1 cellular context compared by ENCODE assay signal in genomic region chr5:68239485-68239884, GRCh38.
TF ChIP-seq lines count a peak whose summit lies in the region.

No MANE protein-coding gene starts in this region.

TF ChIP-seq in HepG2, 621 proteins besides CTCF, POLR2A, EP300 and RAD21 (continued from another document and continues in another):
- TF ChIP-seq ZBTB43 (CRISPR knock-in tag; conservative IDR thresholded peaks at IDR 0.05) (peak; percentile 67; the same call in 1 of the 2 replicates), ZNF780A (CRISPR knock-in tag; IDR thresholded peaks at IDR 0.05) (no peak), SP4 (CRISPR knock-in tag; IDR thresholded peaks at IDR 0.05) (0 out of 2 replicates have a peak, but pooled peaks have one; percentile 50), IKZF5 (CRISPR knock-in tag; IDR thresholded peaks at IDR 0.05) (peak; percentile 99), GMEB2 (CRISPR knock-in tag; IDR thresholded peaks at IDR 0.05; ENCODE audit: low read depth) (no peak), XRCC5 (optimal IDR thresholded peaks at IDR 0.05; ENCODE audit: low read length) (peak; percentile 82), ZEB1 (IDR thresholded peaks at IDR 0.05; ENCODE audit: insufficient replicate concordance, low read depth) (peak; percentile 75), ZNF644 (CRISPR knock-in tag; IDR thresholded peaks at IDR 0.05; ENCODE audit: low read depth) (peak; percentile 98), HNF4G (IDR thresholded peaks at IDR 0.05; ENCODE audit: borderline replicate concordance, low read depth, low read length) (peak; percentile 87), HNF4G (CRISPR knock-in tag; IDR thresholded peaks at IDR 0.05; ENCODE audit: borderline replicate concordance, low read depth) (peak; percentile 78; the same call in 1 of the 2 replicates), USF2 (IDR thresholded peaks at IDR 0.05; ENCODE audit: low read depth, low read length) (no peak), USF2 (CRISPR knock-in tag; IDR thresholded peaks at IDR 0.05; ENCODE audit: borderline replicate concordance) (no peak), ZBTB25 (CRISPR knock-in tag; IDR thresholded peaks at IDR 0.05) (peak; percentile 58; the same call in 1 of the 2 replicates), SRF (IDR thresholded peaks at IDR 0.05; ENCODE audit: low read depth, low read length) (no peak), RCOR2 (CRISPR knock-in tag; IDR thresholded peaks at IDR 0.05) (peak; percentile 97), MTA1 (CRISPR knock-in tag; IDR thresholded peaks at IDR 0.05; ENCODE audit: borderline replicate concordance) (peak; percentile 90; the same call in 1 of the 2 replicates), CSRNP2 (CRISPR knock-in tag; conservative IDR thresholded peaks at IDR 0.05; ENCODE audit: low read depth) (no peak), ZFP36 (IDR thresholded peaks at IDR 0.05; ENCODE audit: borderline replicate concordance, low read depth, low read length, partially characterized antibody) (no peak), KAT7 (CRISPR knock-in tag; IDR thresholded peaks at IDR 0.05; ENCODE audit: borderline replicate concordance) (peak; percentile 95; the same call in 1 of the 2 replicates), SMYD3 (CRISPR knock-in tag; IDR thresholded peaks at IDR 0.05) (0 out of 2 replicates have a peak, but pooled peaks have one; percentile 47), SOX5 (CRISPR knock-in tag; IDR thresholded peaks at IDR 0.05; ENCODE audit: borderline replicate concordance) (peak; percentile 86; the same call in 1 of the 2 replicates), ZNF546 (CRISPR knock-in tag; conservative IDR thresholded peaks at IDR 0.05) (no peak), CENPX (CRISPR knock-in tag; IDR thresholded peaks at IDR 0.05) (no peak), ZNF12 (CRISPR knock-in tag; IDR thresholded peaks at IDR 0.05) (peak; percentile 57; the same call in 1 of the 2 replicates), CAMTA2 (CRISPR knock-in tag; IDR thresholded peaks at IDR 0.05; ENCODE audit: borderline replicate concordance) (no peak), SALL1 (CRISPR knock-in tag; IDR thresholded peaks at IDR 0.05) (peak; percentile 99), ZUFSP (CRISPR knock-in tag; IDR thresholded peaks at IDR 0.05; ENCODE audit: borderline replicate concordance) (no peak), RNF219 (CRISPR knock-in tag; IDR thresholded peaks at IDR 0.05) (no peak), FOXK2 (IDR thresholded peaks at IDR 0.05) (0 out of 2 replicates have a peak, but pooled peaks have one; percentile 9), MEF2D (CRISPR knock-in tag; IDR thresholded peaks at IDR 0.05) (peak; percentile 77), ZNF687 (CRISPR knock-in tag; IDR thresholded peaks at IDR 0.05) (peak; percentile 79), ZNF256 (CRISPR knock-in tag; conservative IDR thresholded peaks at IDR 0.05) (no peak), PITX1 (CRISPR knock-in tag; IDR thresholded peaks at IDR 0.05) (peak; percentile 92), HOMEZ (CRISPR knock-in tag; IDR thresholded peaks at IDR 0.05; ENCODE audit: low read depth) (peak; percentile 98), ZNF747 (CRISPR knock-in tag; IDR thresholded peaks at IDR 0.05; ENCODE audit: borderline replicate concordance) (no peak), ZNF607 (CRISPR knock-in tag; IDR thresholded peaks at IDR 0.05; ENCODE audit: borderline replicate concordance) (no peak), MED1 (CRISPR knock-in tag; IDR thresholded peaks at IDR 0.05) (peak; percentile 92), SPEN (CRISPR knock-in tag; IDR thresholded peaks at IDR 0.05; ENCODE audit: low read depth) (peak; percentile 62; the same call in 1 of the 2 replicates), SNRNP70 (IDR thresholded peaks at IDR 0.05; ENCODE audit: low read depth, low read length) (no peak), SIN3B (IDR thresholded peaks at IDR 0.05; ENCODE audit: low read length) (no peak), HHEX (CRISPR knock-in tag; IDR thresholded peaks at IDR 0.05) (peak; percentile 76; the same call in 1 of the 2 replicates), ZNF484 (CRISPR knock-in tag; IDR thresholded peaks at IDR 0.05; ENCODE audit: borderline replicate concordance, low read depth) (no peak), ONECUT2 (CRISPR knock-in tag; IDR thresholded peaks at IDR 0.05) (0 out of 2 replicates have a peak, but pooled peaks have one; percentile 35), MAFK (conservative IDR thresholded peaks at IDR 0.05 in 1 of 2, IDR thresholded peaks at IDR 0.05 in 1 of 2; ENCODE audit: low read length in 2 of 2) (no peak), POLR2G (IDR thresholded peaks at IDR 0.05; ENCODE audit: low read depth, low read length) (no peak), NPAS2 (CRISPR knock-in tag; IDR thresholded peaks at IDR 0.05; ENCODE audit: borderline replicate concordance) (no peak)
